Comparison of ENCODE assay signal across 1 cellular context in the genomic region with DNA sequence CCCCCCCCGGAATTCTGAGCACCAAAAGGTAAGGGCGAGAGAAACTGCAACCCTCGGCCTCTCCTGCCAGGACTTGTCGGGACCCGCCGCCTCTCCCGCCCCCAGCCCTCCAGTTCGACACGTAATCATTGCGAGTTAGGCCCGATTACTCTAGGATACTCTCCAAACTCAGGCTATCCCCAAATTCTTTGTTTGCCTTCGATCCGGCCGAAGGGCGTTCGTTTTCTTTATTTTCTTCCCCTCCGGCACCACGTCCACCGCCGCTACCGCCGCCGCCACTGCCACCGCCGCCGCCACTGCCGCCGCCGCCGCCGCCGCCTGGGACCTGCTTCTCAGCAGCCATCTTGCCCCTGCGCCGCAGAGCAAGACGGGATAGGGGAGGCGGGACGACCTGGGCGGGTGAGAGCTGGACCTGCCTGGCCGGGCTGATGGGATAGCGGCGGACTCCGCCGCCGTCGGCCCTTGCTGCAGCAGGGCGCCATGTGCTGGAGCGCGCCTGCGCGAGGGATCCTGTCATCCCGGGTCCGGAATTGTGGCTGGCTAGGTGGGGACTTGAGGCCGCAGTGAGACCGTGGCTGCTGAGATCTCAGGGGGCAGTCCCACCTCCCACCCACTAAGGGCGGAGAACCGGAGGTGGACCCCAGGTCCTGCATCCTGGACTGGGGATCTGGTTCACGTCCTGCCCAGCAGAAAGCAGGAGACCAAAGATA.
TF ChIP-seq lines count a peak whose summit lies in the region.

Gene SRP68, minus strand, starts transcription at position 369 of the 710 bp plus-strand sequence. Its CDS starts 26 bp downstream, at position 343.

TF ChIP-seq in HepG2, 621 proteins besides CTCF, POLR2A, EP300 and RAD21 (continued from another document):
- no peak for TF ChIP-seq ZBTB40 (IDR thresholded peaks at IDR 0.05)
- TF ChIP-seq ZBTB40 (CRISPR knock-in tag; IDR thresholded peaks at IDR 0.05) = peak; percentile 88
- TF ChIP-seq TGIF2 (CRISPR knock-in tag; IDR thresholded peaks at IDR 0.05) = peak; percentile 63
- peak; percentile 52; the same call in 1 of the 2 replicates for TF ChIP-seq ZKSCAN8 (CRISPR knock-in tag; IDR thresholded peaks at IDR 0.05; ENCODE audit: borderline replicate concordance)
- no peak; the same call in 1 of the 2 replicates for TF ChIP-seq TSC22D2 (CRISPR knock-in tag; IDR thresholded peaks at IDR 0.05; ENCODE audit: borderline replicate concordance)
- peak; percentile 98; the same call in 1 of the 2 replicates for TF ChIP-seq ZNF136 (CRISPR knock-in tag; IDR thresholded peaks at IDR 0.05; ENCODE audit: low read depth)
- TF ChIP-seq ZSCAN12 (CRISPR knock-in tag; IDR thresholded peaks at IDR 0.05) = no peak; the same call in 1 of the 2 replicates
- TF ChIP-seq ZNF510 (CRISPR knock-in tag; IDR thresholded peaks at IDR 0.05; ENCODE audit: low read depth) = peak; percentile 95
- peak; percentile 70 for TF ChIP-seq ZEB1 (IDR thresholded peaks at IDR 0.05; ENCODE audit: insufficient replicate concordance, low read depth)
- no peak for TF ChIP-seq ZNF652 (CRISPR knock-in tag; IDR thresholded peaks at IDR 0.05; ENCODE audit: borderline replicate concordance, low read depth)
- no peak for TF ChIP-seq KAT2B (IDR thresholded peaks at IDR 0.05; ENCODE audit: borderline replicate concordance, low read depth, low read length)
- TF ChIP-seq, protein P1, sequence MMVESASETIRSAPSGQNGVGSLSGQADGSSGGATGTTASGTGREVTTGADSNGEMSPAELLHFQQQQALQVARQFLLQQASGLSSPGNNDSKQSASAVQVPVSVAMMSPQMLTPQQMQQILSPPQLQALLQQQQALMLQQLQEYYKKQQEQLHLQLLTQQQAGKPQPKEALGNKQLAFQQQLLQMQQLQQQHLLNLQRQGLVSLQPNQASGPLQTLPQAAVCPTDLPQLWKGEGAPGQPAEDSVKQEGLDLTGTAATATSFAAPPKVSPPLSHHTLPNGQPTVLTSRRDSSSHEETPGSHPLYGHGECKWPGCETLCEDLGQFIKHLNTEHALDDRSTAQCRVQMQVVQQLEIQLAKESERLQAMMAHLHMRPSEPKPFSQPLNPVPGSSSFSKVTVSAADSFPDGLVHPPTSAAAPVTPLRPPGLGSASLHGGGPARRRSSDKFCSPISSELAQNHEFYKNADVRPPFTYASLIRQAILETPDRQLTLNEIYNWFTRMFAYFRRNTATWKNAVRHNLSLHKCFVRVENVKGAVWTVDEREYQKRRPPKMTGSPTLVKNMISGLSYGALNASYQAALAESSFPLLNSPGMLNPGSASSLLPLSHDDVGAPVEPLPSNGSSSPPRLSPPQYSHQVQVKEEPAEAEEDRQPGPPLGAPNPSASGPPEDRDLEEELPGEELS (CRISPR knock-in tag; IDR thresholded peaks at IDR 0.05) = peak; percentile 48
- TF ChIP-seq ZMAT3 (CRISPR knock-in tag; conservative IDR thresholded peaks at IDR 0.05) = peak; percentile 98
- peak; percentile 92 for TF ChIP-seq PTBP1 (IDR thresholded peaks at IDR 0.05; ENCODE audit: low read depth, low read length, poor library complexity, severe bottlenecking)
- TF ChIP-seq NR2F6 (IDR thresholded peaks at IDR 0.05) = no peak
- peak; percentile 74; the same call in 1 of the 2 replicates for TF ChIP-seq NR2F6 (CRISPR knock-in tag; IDR thresholded peaks at IDR 0.05)
- TF ChIP-seq ZNF839 (CRISPR knock-in tag; IDR thresholded peaks at IDR 0.05; ENCODE audit: borderline replicate concordance) = no peak
- no peak for TF ChIP-seq SETDB1 (CRISPR knock-in tag; IDR thresholded peaks at IDR 0.05; ENCODE audit: borderline replicate concordance)
- TF ChIP-seq NFYC (CRISPR knock-in tag; IDR thresholded peaks at IDR 0.05) = peak; percentile 12; the same call in 1 of the 2 replicates
- TF ChIP-seq, protein P2, sequence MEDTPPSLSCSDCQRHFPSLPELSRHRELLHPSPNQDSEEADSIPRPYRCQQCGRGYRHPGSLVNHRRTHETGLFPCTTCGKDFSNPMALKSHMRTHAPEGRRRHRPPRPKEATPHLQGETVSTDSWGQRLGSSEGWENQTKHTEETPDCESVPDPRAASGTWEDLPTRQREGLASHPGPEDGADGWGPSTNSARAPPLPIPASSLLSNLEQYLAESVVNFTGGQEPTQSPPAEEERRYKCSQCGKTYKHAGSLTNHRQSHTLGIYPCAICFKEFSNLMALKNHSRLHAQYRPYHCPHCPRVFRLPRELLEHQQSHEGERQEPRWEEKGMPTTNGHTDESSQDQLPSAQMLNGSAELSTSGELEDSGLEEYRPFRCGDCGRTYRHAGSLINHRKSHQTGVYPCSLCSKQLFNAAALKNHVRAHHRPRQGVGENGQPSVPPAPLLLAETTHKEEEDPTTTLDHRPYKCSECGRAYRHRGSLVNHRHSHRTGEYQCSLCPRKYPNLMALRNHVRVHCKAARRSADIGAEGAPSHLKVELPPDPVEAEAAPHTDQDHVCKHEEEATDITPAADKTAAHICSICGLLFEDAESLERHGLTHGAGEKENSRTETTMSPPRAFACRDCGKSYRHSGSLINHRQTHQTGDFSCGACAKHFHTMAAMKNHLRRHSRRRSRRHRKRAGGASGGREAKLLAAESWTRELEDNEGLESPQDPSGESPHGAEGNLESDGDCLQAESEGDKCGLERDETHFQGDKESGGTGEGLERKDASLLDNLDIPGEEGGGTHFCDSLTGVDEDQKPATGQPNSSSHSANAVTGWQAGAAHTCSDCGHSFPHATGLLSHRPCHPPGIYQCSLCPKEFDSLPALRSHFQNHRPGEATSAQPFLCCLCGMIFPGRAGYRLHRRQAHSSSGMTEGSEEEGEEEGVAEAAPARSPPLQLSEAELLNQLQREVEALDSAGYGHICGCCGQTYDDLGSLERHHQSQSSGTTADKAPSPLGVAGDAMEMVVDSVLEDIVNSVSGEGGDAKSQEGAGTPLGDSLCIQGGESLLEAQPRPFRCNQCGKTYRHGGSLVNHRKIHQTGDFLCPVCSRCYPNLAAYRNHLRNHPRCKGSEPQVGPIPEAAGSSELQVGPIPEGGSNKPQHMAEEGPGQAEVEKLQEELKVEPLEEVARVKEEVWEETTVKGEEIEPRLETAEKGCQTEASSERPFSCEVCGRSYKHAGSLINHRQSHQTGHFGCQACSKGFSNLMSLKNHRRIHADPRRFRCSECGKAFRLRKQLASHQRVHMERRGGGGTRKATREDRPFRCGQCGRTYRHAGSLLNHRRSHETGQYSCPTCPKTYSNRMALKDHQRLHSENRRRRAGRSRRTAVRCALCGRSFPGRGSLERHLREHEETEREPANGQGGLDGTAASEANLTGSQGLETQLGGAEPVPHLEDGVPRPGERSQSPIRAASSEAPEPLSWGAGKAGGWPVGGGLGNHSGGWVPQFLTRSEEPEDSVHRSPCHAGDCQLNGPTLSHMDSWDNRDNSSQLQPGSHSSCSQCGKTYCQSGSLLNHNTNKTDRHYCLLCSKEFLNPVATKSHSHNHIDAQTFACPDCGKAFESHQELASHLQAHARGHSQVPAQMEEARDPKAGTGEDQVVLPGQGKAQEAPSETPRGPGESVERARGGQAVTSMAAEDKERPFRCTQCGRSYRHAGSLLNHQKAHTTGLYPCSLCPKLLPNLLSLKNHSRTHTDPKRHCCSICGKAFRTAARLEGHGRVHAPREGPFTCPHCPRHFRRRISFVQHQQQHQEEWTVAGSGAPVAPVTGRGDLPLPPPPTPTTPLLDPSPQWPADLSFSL (CRISPR knock-in tag; IDR thresholded peaks at IDR 0.05) = no peak
